In the genomic region with DNA sequence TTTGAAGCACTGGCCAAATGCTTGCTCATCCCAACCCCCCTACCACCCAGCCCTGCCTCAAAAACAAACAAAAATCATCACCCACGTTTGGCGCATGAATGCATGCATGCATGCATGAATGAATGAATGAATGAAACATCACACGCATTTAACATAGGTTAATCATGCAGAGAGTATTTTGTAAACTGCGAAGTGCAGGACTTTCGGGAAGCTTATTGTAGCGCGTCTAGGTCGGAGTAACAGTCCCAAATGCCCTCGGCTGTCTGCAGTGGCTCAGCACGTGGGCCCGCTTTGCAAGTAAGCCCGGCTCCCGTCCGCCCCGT, we compare ENCODE assay signal across 8 cellular contexts. TPM values are rescaled to one million over a fixed set of nuclear protein-coding genes. Genes with fewer than 3 reads are reported as not detected.
DNase-seq lines count a peak whose midpoint lies in the region; ATAC-seq, FAIRE-seq and TF ChIP-seq lines count a peak whose summit lies in the region.

No MANE protein-coding gene starts in this region.

- H3K27me3 ChIP-seq in breast epithelium: no peaks in the 10 kb centered on the region
- peaks cover 3 to 4% of the 10 kb centered on the region in 2 experiments for H3K27me3 ChIP-seq in endothelial cell of umbilical vein (ENCODE audit: control insufficient read depth in 2 of 2, insufficient read depth in 2 of 2, low read length in 2 of 2)
- H3K27me3 ChIP-seq in thoracic aorta (replicated peaks; ENCODE audit: insufficient read depth): no peaks in the 10 kb centered on the region
- no peaks in the 10 kb centered on the region for H3K27me3 ChIP-seq in body of pancreas

- DNase-seq in MCF 10A (ENCODE audit: unreplicated experiment) (no peak), breast epithelium (ENCODE audit: low spot score in 2 of 2) (no peak), endothelial cell of umbilical vein (ENCODE audit: low read depth, low spot score) (no peak), thoracic aorta (ENCODE audit: low spot score) (no peak), NCI-H345 treated with DMSO at 0.1 percent for 48 hours (lab: John Stamatoyannopoulos, UW; ENCODE audit: unreplicated experiment) (no peak), body of pancreas (no peak)

- H3K9ac ChIP-seq in endothelial cell of umbilical vein (replicated peaks; ENCODE audit: extremely low read depth, insufficient read depth, low read length): no peak overlapping the region

- H3K4me1 Mint-ChIP-seq in MCF 10A (ENCODE audit: insufficient read depth, unreplicated experiment): peaks cover 13% of the 10 kb centered on the region
- H3K4me1 Mint-ChIP-seq in IgD-negative memory B cell: peaks cover 5 to 7% (median 6%) of the 10 kb centered on the region in 3 donors

- BruUV-seq in MCF 10A (replicated peaks; lab: Mats Ljungman, UMichigan) (no TSS peak), endothelial cell of umbilical vein (replicated peaks; lab: Mats Ljungman, UMichigan) (no TSS peak)

- no peaks in the 10 kb centered on the region for H3K79me2 ChIP-seq in endothelial cell of umbilical vein (ENCODE audit: control insufficient read depth, insufficient read depth, low read length)

- H2AFZ ChIP-seq in endothelial cell of umbilical vein (ENCODE audit: low read depth, low read length): peak overlapping the region; percentile 25

- ATAC-seq in thoracic aorta (ENCODE audit: insufficient number of reproducible peaks, low FRiP score, low read depth) (no peak), GM21447 (IDR thresholded peaks at IDR 0.05; ENCODE audit: unreplicated experiment) (no peak), body of pancreas (no peak)

- no peak for FAIRE-seq in endothelial cell of umbilical vein (lab: Jason Lieb, UNC)

- H3K9me3 Mint-ChIP-seq in MCF 10A (ENCODE audit: unreplicated experiment): no peaks in the 10 kb centered on the region
- no peaks in the 10 kb centered on the region for H3K9me3 Mint-ChIP-seq in IgD-negative memory B cell

- H3K27ac ChIP-seq in breast epithelium: no peak overlapping the region
- no peak overlapping the region for H3K27ac ChIP-seq in endothelial cell of umbilical vein (ENCODE audit: insufficient read depth, low read depth, low read length)
- no peak overlapping the region for H3K27ac ChIP-seq in thoracic aorta
- H3K27ac ChIP-seq in body of pancreas: no peak overlapping the region

- H3K4me2 ChIP-seq in endothelial cell of umbilical vein (ENCODE audit: insufficient read depth, low read length): no peak overlapping the region

- H3K4me3 Mint-ChIP-seq in MCF 10A (ENCODE audit: unreplicated experiment): peak overlapping the region; percentile 82
- peak overlapping the region; percentile 49 to 97 (median 74) for H3K4me3 Mint-ChIP-seq in IgD-negative memory B cell

- no peaks in the 10 kb centered on the region for H3K36me3 ChIP-seq in breast epithelium
- H3K36me3 ChIP-seq in endothelial cell of umbilical vein (ENCODE audit: control insufficient read depth in 2 of 2, extremely low read depth in 1 of 2, insufficient read depth in 2 of 2, low read length in 2 of 2): no peaks in the 10 kb centered on the region
- no peaks in the 10 kb centered on the region for H3K36me3 ChIP-seq in thoracic aorta
- peaks cover 0 to under 1% of the 10 kb centered on the region in 2 donors for H3K36me3 ChIP-seq in body of pancreas (replicated peaks in 1 of 2; ENCODE audit: insufficient read depth in 1 of 2, low read depth in 2 of 2)

- peak overlapping the region in 1 of 3 donors; percentile 75 for H3K4me3 ChIP-seq in breast epithelium
- no peak overlapping the region for H3K4me3 ChIP-seq in endothelial cell of umbilical vein (replicated peaks in 1 of 3; ENCODE audit: insufficient read depth in 1 of 3, low read depth in 1 of 3, low read length in 3 of 3)
- H3K4me3 ChIP-seq in thoracic aorta: peak overlapping the region; percentile 44
- no peak overlapping the region for H3K4me3 ChIP-seq in body of pancreas

- no peaks in the 10 kb centered on the region for H3K9me1 ChIP-seq in endothelial cell of umbilical vein (replicated peaks; ENCODE audit: control insufficient read depth, extremely low read depth, insufficient read depth, low read length)

- intact Hi-C loops in MCF 10A (cut with micrococcal nuclease) (loop anchor here (5.0 kb wide), 1 partner anchor 158 kb away; a partner anchor contains a TSS), breast epithelium (cut with DNase I; ENCODE audit: low total_unique reads) (no loop called here), endothelial cell of umbilical vein (cut with micrococcal nuclease) (loop anchor here (1.0 to 5.0 kb wide), 3 partner anchors 73 to 158 kb away; a partner anchor contains a TSS), body of pancreas (cut with DNase I) (no loop called here)

- H3K27me3 Mint-ChIP-seq in MCF 10A (ENCODE audit: insufficient read depth, unreplicated experiment) (no peaks in the 10 kb centered on the region), IgD-negative memory B cell (peaks cover 4% of the 10 kb centered on the region)

- POLR2A ChIA-PET in MCF 10A (lab: Yijun Ruan, JAX): interaction anchor here (0.5 to 2.1 kb wide), 15 partner anchors 10 to 458 kb away, joined by 3 to 11 read pairs (median 4); a partner anchor contains a TSS
- POLR2A ChIA-PET in endothelial cell of umbilical vein (lab: Charles Lee): interaction anchor here (0.6 to 1.0 kb wide), 4 partner anchors 100 to 292 kb away, joined by 3 to 6 read pairs (median 4); no protein-coding TSS in a partner anchor

- no peaks in the 10 kb centered on the region for H3K9me3 ChIP-seq in breast epithelium
- no peaks in the 10 kb centered on the region for H3K9me3 ChIP-seq in endothelial cell of umbilical vein (replicated peaks; ENCODE audit: control insufficient read depth, insufficient read depth, low read length)
- no peaks in the 10 kb centered on the region for H3K9me3 ChIP-seq in thoracic aorta
- H3K9me3 ChIP-seq in body of pancreas: no peaks in the 10 kb centered on the region

- CTCF ChIA-PET in MCF 10A (lab: Yijun Ruan, JAX): interaction anchor here (0.6 to 0.9 kb wide), 4 partner anchors 9 to 80 kb away, joined by 3 to 5 read pairs (median 3); no protein-coding TSS in a partner anchor
- CTCF ChIA-PET in endothelial cell of umbilical vein (lab: Charles Lee): interaction anchor here (0.8 to 1.6 kb wide), 5 partner anchors 10 to 308 kb away, joined by 3 to 9 read pairs (median 5); no protein-coding TSS in a partner anchor

- no peak for TF ChIP-seq POLR2A in breast epithelium (IDR thresholded peaks at IDR 0.05)
- TF ChIP-seq POLR2A in endothelial cell of umbilical vein (IDR thresholded peaks at IDR 0.05; ENCODE audit: low read depth, low read length): no peak
- TF ChIP-seq POLR2A in body of pancreas (IDR thresholded peaks at IDR 0.05): no peak

- H3K36me3 Mint-ChIP-seq in MCF 10A (ENCODE audit: insufficient read depth, unreplicated experiment) (no peaks in the 10 kb centered on the region), IgD-negative memory B cell (peaks cover 2% of the 10 kb centered on the region)

- dilution Hi-C loops in endothelial cell of umbilical vein (cut with MboI; ENCODE audit: extremely low pct_ligation_motif_present, low sequenced_read_pairs): no loop called here

- WGBS in body of pancreas, 2 donors: 6 to 10% methylated on average over 9 to 15 of the region's 15 CpGs

- H3K4me1 ChIP-seq in breast epithelium (peaks cover 5 to 7% of the 10 kb centered on the region in 2 donors), endothelial cell of umbilical vein (ENCODE audit: control insufficient read depth, extremely low read depth, insufficient read depth, low read length) (no peaks in the 10 kb centered on the region), thoracic aorta (ENCODE audit: control insufficient read depth in 1 of 2, low read depth in 2 of 2) (peaks cover 14 to 35% of the 10 kb centered on the region in 2 donors), body of pancreas (peaks cover 10% of the 10 kb centered on the region)

- H3K27ac Mint-ChIP-seq in MCF 10A (ENCODE audit: low read depth, unreplicated experiment): peak overlapping the region; percentile 92
- H3K27ac Mint-ChIP-seq in IgD-negative memory B cell: peak overlapping the region in 2 of 3 donors; percentile 44 to 81

- TF ChIP-seq CTCF in MCF 10A (IDR thresholded peaks at IDR 0.05; ENCODE audit: unreplicated experiment): no peak
- TF ChIP-seq CTCF in breast epithelium (IDR thresholded peaks at IDR 0.05): no peak
- no peak for TF ChIP-seq CTCF in endothelial cell of umbilical vein (IDR thresholded peaks at IDR 0.05; ENCODE audit: extremely low read depth in 1 of 2, insufficient read depth in 1 of 2, low read depth in 1 of 2, low read length in 2 of 2)
- TF ChIP-seq CTCF in thoracic aorta (IDR thresholded peaks at IDR 0.05): no peak
- no peak for TF ChIP-seq CTCF in body of pancreas (IDR thresholded peaks at IDR 0.05)

- H4K20me1 ChIP-seq in endothelial cell of umbilical vein (replicated peaks; ENCODE audit: control insufficient read depth, extremely low read depth, insufficient read depth, low read length): no peaks in the 10 kb centered on the region

TF ChIP-seq in endothelial cell of umbilical vein, 7 proteins besides CTCF, POLR2A, EP300 and RAD21:
- no peak for TF ChIP-seq MYC (IDR thresholded peaks at IDR 0.05; ENCODE audit: low read depth, low read length)
- no peak for TF ChIP-seq POLR2AphosphoS5 (IDR thresholded peaks at IDR 0.05; ENCODE audit: insufficient read depth, low read depth, low read length)
- TF ChIP-seq EZH2 (IDR thresholded peaks at IDR 0.05; ENCODE audit: borderline replicate concordance, low read depth, low read length, severe bottlenecking): no peak
- TF ChIP-seq, protein P1, sequence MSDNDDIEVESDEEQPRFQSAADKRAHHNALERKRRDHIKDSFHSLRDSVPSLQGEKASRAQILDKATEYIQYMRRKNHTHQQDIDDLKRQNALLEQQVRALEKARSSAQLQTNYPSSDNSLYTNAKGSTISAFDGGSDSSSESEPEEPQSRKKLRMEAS (IDR thresholded peaks at IDR 0.05; ENCODE audit: insufficient read depth, insufficient read length): peak; percentile 73
- no peak for TF ChIP-seq JUN (IDR thresholded peaks at IDR 0.05; ENCODE audit: borderline replicate concordance, insufficient read depth, insufficient read length, low read depth)
TF ChIP-seq in endothelial cell of umbilical vein: peak in this region for 1.

RNA-seq across cellular contexts. Expression of a gene that starts 0.3 kb away (rescaled TPM):
- total RNA-seq in MCF 10A (2022): 8.5 and 8.7 TPM in 2 replicates
- total RNA-seq in breast epithelium: 10 to 100 TPM in 2 of 3 donors, 1 to 10 TPM in 1; 9.4 to 27.1 (median 19.0) TPM
- polyA plus RNA-seq in IgD-negative memory B cell: 1.5 TPM
- total RNA-seq in endothelial cell of umbilical vein: 9.4 and 9.8 TPM in 2 replicates
- 1.8 and 2.4 TPM in 2 replicates for polyA plus RNA-seq in endothelial cell of umbilical vein
- 3.7 and 3.8 TPM in 2 replicates for polyA plus RNA-seq in endothelial cell of umbilical vein (2011; cell fraction: cytosol; rRNA removed)
- 11.3 and 18.5 TPM in 2 replicates for polyA plus RNA-seq in endothelial cell of umbilical vein (2011; cell fraction: nucleus; rRNA removed)
- polyA plus RNA-seq in endothelial cell of umbilical vein (2012): 7.7 and 8.5 TPM in 2 replicates
- polyA minus RNA-seq in endothelial cell of umbilical vein: 3.3 and 3.4 TPM in 2 replicates
- 3.1 TPM for polyA minus RNA-seq in endothelial cell of umbilical vein (2011; cell fraction: cytosol; rRNA and poly(A)+ RNA removed)
- polyA minus RNA-seq in endothelial cell of umbilical vein (2011; cell fraction: nucleus; rRNA and poly(A)+ RNA removed): 9.5 and 11.2 TPM in 2 replicates
- 10 to 100 TPM in 1 of 2 donors, 1 to 10 TPM in 1; 9.3 to 17.4 TPM for total RNA-seq in thoracic aorta
- total RNA-seq in body of pancreas: 1 to 10 TPM; 5.2 to 6.3 TPM

Comparison
In these comparisons a context has a peak if more than half of its experiments do, and no peak if none do; other contexts are left out.
1. intact Hi-C loops: an anchor here in MCF 10A (5.0 kb wide) and endothelial cell of umbilical vein (1.0 to 5.0 kb wide); none called in breast epithelium and body of pancreas.